In the genomic region with DNA sequence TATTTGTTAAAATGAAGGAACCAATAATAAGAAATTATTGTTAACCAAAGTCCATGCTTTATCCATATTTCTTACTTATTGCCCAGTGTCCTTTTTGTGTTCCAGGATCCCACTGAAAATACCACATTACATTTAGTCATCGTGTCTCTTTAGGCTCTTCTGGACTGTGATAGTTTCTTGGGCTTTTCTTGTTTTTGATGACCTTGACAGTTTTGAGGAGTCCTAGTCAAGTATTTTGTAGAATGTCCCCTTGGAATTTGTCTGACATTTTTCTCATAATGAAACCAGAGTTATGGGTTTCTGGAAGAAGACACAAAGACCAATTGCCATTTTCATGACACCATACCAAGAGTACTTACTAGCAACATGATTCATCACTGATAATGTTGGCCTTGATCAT, we compare ENCODE assay signal across 38 cellular contexts. TPM values are rescaled to one million over a fixed set of nuclear protein-coding genes. Genes with fewer than 3 reads are reported as not detected.
"Had no signal": no experiment of that assay in that cellular context is flagged by ENCODE, and none has a peak within 500 bp of the region (broad histone marks: within the 10 kb centered on the region; RNA-seq: fewer than 3 reads in every experiment).

No MANE protein-coding gene starts in this region.

- H3K36me3 ChIP-seq: adrenal gland, ascending aorta, brain microvascular endothelial cell, breast epithelium, cardiac muscle cell had no signal

- H3K9me3 ChIP-seq: adrenal gland, ascending aorta, body of pancreas, breast epithelium had no signal

- FAIRE-seq: astrocyte, bronchial epithelial cell had no signal

- DNase-seq: activated effector memory CD4-positive, alpha-beta T cell treated with anti-CD3 and anti-CD28 coated beads, Interleukin-2, amount 50 U/mL, for 16 hours; activated effector memory CD4-positive, alpha-beta T cell treated with Interleukin-2 at 50 U/mL for 16 hours; activated gamma-delta T cell; activated gamma-delta T cell treated with Interleukin-2 at 50 U/mL for 16 hours; activated naive CD4-positive, alpha-beta T cell; activated naive CD4-positive, alpha-beta T cell treated with anti-CD3 and anti-CD28 coated beads for 36 hours; activated naive CD4-positive, alpha-beta T cell treated with anti-CD3 and anti-CD28 coated beads, Interleukin-2, amount 10 ng/mL, durations not matched to agents 7 days and 5 days; activated naive CD4-positive, alpha-beta T cell treated with anti-CD3 and anti-CD28 coated beads, Interleukin-2, amount 50 U/mL, for 16 hours; activated naive CD4-positive, alpha-beta T cell treated with Interleukin-2 at 50 U/mL for 16 hours; activated naive CD8-positive, alpha-beta T cell treated with anti-CD3 and anti-CD28 coated beads for 36 hours; activated naive CD8-positive, alpha-beta T cell treated with anti-CD3 and anti-CD28 coated beads, Interleukin-2, amount 10 ng/mL, durations not matched to agents 7 days and 5 days; activated naive CD8-positive, alpha-beta T cell treated with anti-CD3 and anti-CD28 coated beads, Interleukin-2, amount 50 U/mL, for 24 hours; activated T-cell treated with anti-CD3 and anti-CD28 coated beads, Interleukin-2, amount 50 U/mL, for 1 hour; activated T-cell treated with anti-CD3 and anti-CD28 coated beads, Interleukin-2, amount 50 U/mL, for 24 hours; activated T-cell treated with anti-CD3 and anti-CD28 coated beads, Interleukin-2, amount 50 U/mL, for 4 hours; activated T-cell treated with anti-CD3 and anti-CD28 coated beads, Interleukin-2, amount 50 U/mL, for 48 hours; activated T-cell treated with anti-CD3 and anti-CD28 coated beads, Interleukin-2, amount 50 U/mL, for 72 hours; adrenal gland; amniotic stem cell; amygdala; anterior cingulate cortex; aorta; body of pancreas; brain microvascular endothelial cell; caudate nucleus; cerebellar nuclear complex had no signal

- ATAC-seq: activated naive CD4-positive, alpha-beta T cell treated with anti-CD3 and anti-CD28 coated beads, Interleukin-2, amount 50 U/mL, for 72 hours; activated naive CD8-positive, alpha-beta T cell treated with anti-CD3 and anti-CD28 coated beads, Interleukin-2, amount 50 U/mL, for 24 hours; activated T-cell treated with anti-CD3 and anti-CD28 coated beads, Interleukin-2, amount 50 U/mL, for 4 hours; activated T-cell treated with anti-CD3 and anti-CD28 coated beads, Interleukin-2, amount 50 U/mL, for 72 hours; activated T-helper 17 cell treated with anti-CD3 and anti-CD28 coated beads, Interleukin-2, amount 50 U/mL, for 72 hours; body of pancreas had no signal

- H3K27me3 ChIP-seq: ascending aorta, body of pancreas, brain microvascular endothelial cell, breast epithelium, cardiac muscle cell had no signal

- H3K4me3 ChIP-seq: adrenal gland, ascending aorta, body of pancreas, breast epithelium, cardiac muscle cell had no signal

- H3K27ac ChIP-seq: adrenal gland, ascending aorta, body of pancreas, brain microvascular endothelial cell, breast epithelium, cardiac muscle cell had no signal

- H3K4me1 ChIP-seq: adrenal gland, ascending aorta, body of pancreas, breast epithelium had no signal

RNA-seq across cellular contexts. Expression of a gene that starts 38.9 kb away (rescaled TPM):
- total RNA-seq: activated naive CD4-positive, alpha-beta T cell treated with anti-CD3 and anti-CD28 coated beads for 36 hours; activated naive CD4-positive, alpha-beta T cell treated with anti-CD3 and anti-CD28 coated beads, Interleukin-2, amount 50 U/mL, for 72 hours; activated naive CD8-positive, alpha-beta T cell treated with anti-CD3 and anti-CD28 coated beads for 36 hours; activated naive CD8-positive, alpha-beta T cell treated with anti-CD3 and anti-CD28 coated beads, Interleukin-2, amount 10 ng/mL, durations not matched to agents 7 days and 5 days; activated T-cell treated with anti-CD3 and anti-CD28 coated beads, Interleukin-2, amount 50 U/mL, for 4 hours; activated T-cell treated with anti-CD3 and anti-CD28 coated beads, Interleukin-2, amount 50 U/mL, for 72 hours; activated T-helper 1 cell treated with anti-CD3 and anti-CD28 coated beads, Interleukin-12 subunit alpha, Interleukin-12 subunit beta, Interleukin-2, Interleukin-4 antibody, amounts not matched to agents 30 ng/mL and 10 ng/mL and 1 ng/mL, durations not matched to agents 14 hours and 24 hours and 36 hours; activated T-helper 17 cell treated with anti-CD3 and anti-CD28 coated beads, Interleukin-2, amount 50 U/mL, for 72 hours; activated T-helper 2 cell treated with anti-CD3 and anti-CD28 coated beads, Interferon-gamma antibody, Interleukin-2, Interleukin-4, amounts not matched to agents 10 μg/mL and 5 μg/mL and 100 μg/mL, durations not matched to agents 14 hours and 24 hours and 36 hours; adrenal gland; ascending aorta; astrocyte; body of pancreas; breast epithelium; bronchial epithelial cell; cardiac muscle cell; cardiac septum; cerebellum; chondrocyte had no signal
- polyA plus RNA-seq: aorta, cardiac muscle cell had no signal
